In the genomic region with DNA sequence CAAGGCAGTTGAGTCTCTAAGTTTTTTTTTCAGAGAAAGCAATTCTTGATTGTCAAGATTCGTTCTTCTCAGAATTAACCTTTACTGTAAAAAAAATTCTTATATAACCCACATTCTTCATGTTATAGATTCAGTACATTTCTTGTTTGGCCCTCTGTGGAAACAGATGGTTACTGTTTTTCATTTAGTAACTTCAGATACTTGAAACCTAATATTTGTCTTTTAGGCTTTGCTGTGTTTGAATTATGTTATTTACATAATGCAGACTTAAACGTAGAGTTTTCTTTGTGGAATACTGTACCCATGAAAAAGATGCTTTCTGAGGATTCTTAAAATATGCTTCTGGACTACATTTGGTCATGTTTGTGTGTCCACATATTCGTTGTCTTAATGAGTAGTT, we compare ENCODE assay signal across 12 cellular contexts.
"Had no signal": no experiment of that assay in that cellular context is flagged by ENCODE, and none has a peak within 500 bp of the region (broad histone marks: within the 10 kb centered on the region; RNA-seq: fewer than 3 reads in every experiment).

No MANE protein-coding gene starts in this region.

- H3K9me3 Mint-ChIP-seq: activated CD4-positive, alpha-beta memory T cell treated with anti-CD3 and anti-CD28 coated beads for 36 hours; activated naive CD4-positive, alpha-beta T cell treated with anti-CD3 and anti-CD28 coated beads, Interleukin-2, amount 10 ng/mL, durations not matched to agents 7 days and 5 days; immature natural killer cell had no signal

- H3K27me3 Mint-ChIP-seq: activated CD4-positive, alpha-beta memory T cell treated with anti-CD3 and anti-CD28 coated beads for 36 hours; activated naive CD4-positive, alpha-beta T cell treated with anti-CD3 and anti-CD28 coated beads, Interleukin-2, amount 10 ng/mL, durations not matched to agents 7 days and 5 days had no signal

- H3K27ac ChIP-seq: esophagus muscularis mucosa had no signal

- H3K27me3 ChIP-seq: esophagus muscularis mucosa had no signal

- H3K27ac Mint-ChIP-seq: activated naive CD4-positive, alpha-beta T cell treated with anti-CD3 and anti-CD28 coated beads, Interleukin-2, amount 10 ng/mL, durations not matched to agents 7 days and 5 days; endodermal cell; nephron progenitor cell had no signal

- H3K36me3 ChIP-seq: esophagus muscularis mucosa had no signal

- DNase-seq: activated CD4-positive, alpha-beta memory T cell treated with anti-CD3 and anti-CD28 coated beads for 36 hours; activated CD4-positive, CD25-positive, alpha-beta regulatory T cell treated with anti-CD3 and anti-CD28 coated beads, Interleukin-2, amount 50 U/mL, for 72 hours; activated CD8-positive, alpha-beta memory T cell treated with anti-CD3 and anti-CD28 coated beads, Interleukin-2, amount 50 U/mL, for 48 hours; activated naive CD4-positive, alpha-beta T cell treated with anti-CD3 and anti-CD28 coated beads, Interleukin-2, amount 10 ng/mL, durations not matched to agents 7 days and 5 days; endodermal cell; glutamatergic neuron; immature natural killer cell; nephron progenitor cell; stimulated activated CD4-positive, alpha-beta T cell treated with anti-CD3 and anti-CD28 coated beads, Interleukin-15, amount 100 ng/mL, for 24 hours; stimulated activated CD4-positive, alpha-beta T cell treated with anti-CD3 and anti-CD28 coated beads, Interleukin-4, amount 100 ng/mL, for 24 hours; T-helper 9 cell had no signal

- H3K9me3 ChIP-seq: esophagus muscularis mucosa had no signal

- H3K4me3 ChIP-seq: esophagus muscularis mucosa had no signal

- H3K4me3 Mint-ChIP-seq: activated CD4-positive, alpha-beta memory T cell treated with anti-CD3 and anti-CD28 coated beads for 36 hours; activated naive CD4-positive, alpha-beta T cell treated with anti-CD3 and anti-CD28 coated beads, Interleukin-2, amount 10 ng/mL, durations not matched to agents 7 days and 5 days; endodermal cell; immature natural killer cell; nephron progenitor cell had no signal

- H3K36me3 Mint-ChIP-seq: immature natural killer cell had no signal
